8 cellular contexts compared by ENCODE assay signal in the genomic region with DNA sequence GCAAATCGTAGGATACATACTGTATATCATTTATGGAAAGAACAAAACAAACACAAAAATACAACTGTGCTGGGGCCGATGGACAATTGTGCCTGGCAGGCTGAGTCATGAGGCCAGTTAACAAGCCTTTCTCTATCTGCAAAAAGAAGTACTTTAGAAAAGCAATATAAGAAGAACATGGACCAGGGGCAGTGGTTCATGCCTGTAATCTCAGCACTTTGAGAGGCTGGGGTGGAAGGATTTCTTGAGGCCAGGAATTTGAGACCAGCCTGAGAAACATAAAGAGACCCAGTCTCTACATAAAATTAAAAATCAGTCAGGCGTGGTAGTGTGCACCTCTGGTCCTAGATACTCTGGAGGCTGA. TPM values are rescaled to one million over a fixed set of nuclear protein-coding genes. Genes with fewer than 3 reads are reported as not detected.
DNase-seq lines count a peak whose midpoint lies in the region; ATAC-seq and TF ChIP-seq lines count a peak whose summit lies in the region.

No MANE protein-coding gene starts in this region.

- H3K4me2 ChIP-seq in HCT116 (ENCODE audit: low read length): peak overlapping the region; percentile 76

- H3K4me3 Mint-ChIP-seq in WTC11: no peak overlapping the region
- H3K4me3 Mint-ChIP-seq in stimulated activated effector memory CD8-positive, alpha-beta T cell treated with anti-CD3 and anti-CD28 coated beads, Interleukin-12 subunit alpha, Interleukin-12 subunit beta, amount 100 ng/mL, for 72 hours: peak overlapping the region; percentile 44

- no peaks in the 10 kb centered on the region for H3K27me3 ChIP-seq in HCT116 (ENCODE audit: insufficient read depth, low read length)

- peaks cover 21 to 33% of the 10 kb centered on the region in 2 experiments for H3K4me1 ChIP-seq in HCT116 (ENCODE audit: control insufficient read depth in 1 of 2, insufficient read depth in 2 of 2, low read length in 2 of 2)

- no peaks in the 10 kb centered on the region for H3K9me2 ChIP-seq in HCT116 (ENCODE audit: insufficient read depth)

- H2AFZ ChIP-seq in HCT116 (ENCODE audit: low read depth, low read length, poor library complexity, severe bottlenecking): peak overlapping the region; percentile 70

- H3K36me3 Mint-ChIP-seq in WTC11: no peaks in the 10 kb centered on the region
- H3K36me3 Mint-ChIP-seq in stimulated activated effector memory CD8-positive, alpha-beta T cell treated with anti-CD3 and anti-CD28 coated beads, Interleukin-12 subunit alpha, Interleukin-12 subunit beta, amount 100 ng/mL, for 72 hours: peaks cover 21% of the 10 kb centered on the region

- H3K9ac ChIP-seq in HCT116 (ENCODE audit: low read length): peak overlapping the region; percentile 48

- H3K4me3 ChIP-seq in HCT116 (replicated peaks in 1 of 2; ENCODE audit: low read depth in 1 of 2, low read length in 2 of 2): peak overlapping the region; percentile 24 to 29

- no peaks in the 10 kb centered on the region for H3K79me2 ChIP-seq in HCT116 (ENCODE audit: insufficient read depth, low read length)

- TF ChIP-seq POLR2A in HCT116 (IDR thresholded peaks at IDR 0.05; ENCODE audit: borderline replicate concordance, extremely low read depth, insufficient read depth, insufficient read length): no peak

- TF ChIP-seq RAD21 in HCT116 (IDR thresholded peaks at IDR 0.05; ENCODE audit: low read depth): no peak

- no peaks in the 10 kb centered on the region for H3K36me3 ChIP-seq in HCT116 (ENCODE audit: control insufficient read depth in 1 of 2, insufficient read depth in 2 of 2, low read length in 2 of 2)

- intact Hi-C loops in HCT116 (cut with micrococcal nuclease): loop anchor here (2.0 kb wide), 1 partner anchor 40 kb away; a partner anchor contains a TSS

- H3K4me1 Mint-ChIP-seq in WTC11: peaks cover 30% of the 10 kb centered on the region
- H3K4me1 Mint-ChIP-seq in stimulated activated effector memory CD8-positive, alpha-beta T cell treated with anti-CD3 and anti-CD28 coated beads, Interleukin-12 subunit alpha, Interleukin-12 subunit beta, amount 100 ng/mL, for 72 hours: peaks cover 49% of the 10 kb centered on the region

- H3K27me3 Mint-ChIP-seq in WTC11 (ENCODE audit: low read depth): no peaks in the 10 kb centered on the region; the same call in 1 of the 2 replicates

- CTCF ChIA-PET in HCT116 (lab: Charles Lee) (no interaction called here), WTC11 (lab: Charles Lee) (no interaction called here)

- TSS peak; percentile 48 for BruUV-seq in HCT116 (replicated peaks; lab: Mats Ljungman, UMichigan)

- RAD21 ChIA-PET in HCT116 (lab: Charles Lee; ENCODE audit: low non-redundant PET in 1 of 2, low total read pairs in 2 of 2, uncharacterized antibody in 2 of 2, unreplicated experiment in 2 of 2): no interaction called here

- ATAC-seq in HCT116 (peak; percentile 43), WTC11 (no peak), HG03378 (IDR thresholded peaks at IDR 0.05; ENCODE audit: unreplicated experiment) (no peak)
- no peak for ATAC-seq in stimulated activated effector memory CD8-positive, alpha-beta T cell treated with anti-CD3 and anti-CD28 coated beads, Interleukin-12 subunit alpha, Interleukin-12 subunit beta, amount 100 ng/mL, for 72 hours

- H3K27ac Mint-ChIP-seq in WTC11: peak overlapping the region; percentile 25
- H3K27ac Mint-ChIP-seq in stimulated activated effector memory CD8-positive, alpha-beta T cell treated with anti-CD3 and anti-CD28 coated beads, Interleukin-12 subunit alpha, Interleukin-12 subunit beta, amount 100 ng/mL, for 72 hours: peak overlapping the region; percentile 88

- no peaks in the 10 kb centered on the region for H3K9me3 Mint-ChIP-seq in WTC11
- no peaks in the 10 kb centered on the region for H3K9me3 Mint-ChIP-seq in stimulated activated effector memory CD8-positive, alpha-beta T cell treated with anti-CD3 and anti-CD28 coated beads, Interleukin-12 subunit alpha, Interleukin-12 subunit beta, amount 100 ng/mL, for 72 hours

- H4K20me1 ChIP-seq in HCT116 (ENCODE audit: insufficient read depth): no peaks in the 10 kb centered on the region

- H3K9me3 ChIP-seq in HCT116 (ENCODE audit: control insufficient read depth in 1 of 2, insufficient read depth in 1 of 2, low read depth in 1 of 2, low read length in 2 of 2): no peaks in the 10 kb centered on the region

- DNase-seq in HCT116 (ENCODE audit: low read depth, low spot score) (no peak), WTC11 (ENCODE audit: low spot score) (no peak), globus pallidus (ENCODE audit: low spot score) (peak; percentile 37), Kasumi-1 (lab: John Stamatoyannopoulos, UW) (no peak), T1000 (lab: John Stamatoyannopoulos, UW) (no peak), UCSD-AML1 (lab: John Stamatoyannopoulos, UW; ENCODE audit: unreplicated experiment) (no peak)
- no peak for DNase-seq in stimulated activated effector memory CD8-positive, alpha-beta T cell treated with anti-CD3 and anti-CD28 coated beads, Interleukin-12 subunit alpha, Interleukin-12 subunit beta, amount 100 ng/mL, for 72 hours (ENCODE audit: low spot score in 2 of 2)

- no peak for TF ChIP-seq CTCF in HCT116 (IDR thresholded peaks at IDR 0.05 in 2 of 3, conservative IDR thresholded peaks at IDR 0.05 in 1 of 3; ENCODE audit: borderline replicate concordance in 1 of 3, insufficient read depth in 1 of 3, low read depth in 2 of 3, low read length in 2 of 3)
- TF ChIP-seq CTCF in WTC11 (IDR thresholded peaks at IDR 0.05): no peak

- POLR2A ChIA-PET in HCT116 (lab: Charles Lee) (no interaction called here), WTC11 (lab: Charles Lee) (no interaction called here)

- peak overlapping the region; percentile 76 for H3K27ac ChIP-seq in HCT116 (ENCODE audit: low read depth, low read length)

TF ChIP-seq in HCT116, 20 proteins besides CTCF, POLR2A, EP300 and RAD21:
- TF ChIP-seq SIN3A (IDR thresholded peaks at IDR 0.05; ENCODE audit: low read depth) (0 out of 2 replicates have a peak, but pooled peaks have one; percentile 16), EGR1 (IDR thresholded peaks at IDR 0.05; ENCODE audit: low read depth) (no peak)

TF ChIP-seq in WTC11, 78 proteins besides CTCF, POLR2A, EP300 and RAD21:
- TF ChIP-seq SMAD4 (CRISPR knock-in tag; IDR thresholded peaks at IDR 0.05): no peak
- TF ChIP-seq TP53 (CRISPR knock-in tag; IDR thresholded peaks at IDR 0.05): no peak
- no peak for TF ChIP-seq ETV6 (CRISPR knock-in tag; IDR thresholded peaks at IDR 0.05)
- TF ChIP-seq, protein P1, sequence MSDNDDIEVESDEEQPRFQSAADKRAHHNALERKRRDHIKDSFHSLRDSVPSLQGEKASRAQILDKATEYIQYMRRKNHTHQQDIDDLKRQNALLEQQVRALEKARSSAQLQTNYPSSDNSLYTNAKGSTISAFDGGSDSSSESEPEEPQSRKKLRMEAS (CRISPR knock-in tag; IDR thresholded peaks at IDR 0.05): no peak
- TF ChIP-seq, protein P2, sequence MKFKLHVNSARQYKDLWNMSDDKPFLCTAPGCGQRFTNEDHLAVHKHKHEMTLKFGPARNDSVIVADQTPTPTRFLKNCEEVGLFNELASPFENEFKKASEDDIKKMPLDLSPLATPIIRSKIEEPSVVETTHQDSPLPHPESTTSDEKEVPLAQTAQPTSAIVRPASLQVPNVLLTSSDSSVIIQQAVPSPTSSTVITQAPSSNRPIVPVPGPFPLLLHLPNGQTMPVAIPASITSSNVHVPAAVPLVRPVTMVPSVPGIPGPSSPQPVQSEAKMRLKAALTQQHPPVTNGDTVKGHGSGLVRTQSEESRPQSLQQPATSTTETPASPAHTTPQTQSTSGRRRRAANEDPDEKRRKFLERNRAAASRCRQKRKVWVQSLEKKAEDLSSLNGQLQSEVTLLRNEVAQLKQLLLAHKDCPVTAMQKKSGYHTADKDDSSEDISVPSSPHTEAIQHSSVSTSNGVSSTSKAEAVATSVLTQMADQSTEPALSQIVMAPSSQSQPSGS (CRISPR knock-in tag; IDR thresholded peaks at IDR 0.05; ENCODE audit: borderline replicate concordance, low read depth): no peak

RNA-seq across cellular contexts. Expression of a gene that starts 13.8 kb away (rescaled TPM):
- total RNA-seq in HCT116 (2021; ENCODE audit: unreplicated experiment): 0.25 TPM
- 0.13 and 0.27 TPM in 2 replicates for polyA plus RNA-seq in HCT116 (2012)
- 0.23 to 0.34 TPM (median 0.28 TPM) in 3 replicates for total RNA-seq in WTC11 (2021)

RNA-seq across cellular contexts. Expression of a gene that starts 20.9 kb away (rescaled TPM):
- total RNA-seq in HCT116 (2021; ENCODE audit: unreplicated experiment) (0.54 TPM), WTC11 (2021) (0.98 to 1.3 TPM (median 1.1 TPM) in 3 replicates)
- 0.65 and 0.79 TPM in 2 replicates for polyA plus RNA-seq in HCT116 (2012)

RNA-seq across cellular contexts. Expression of a gene that starts 39.5 kb away (rescaled TPM):
- total RNA-seq in HCT116 (2021; ENCODE audit: unreplicated experiment): 12.1 TPM
- polyA plus RNA-seq in HCT116 (2012): 11.2 and 13.0 TPM in 2 replicates
- total RNA-seq in WTC11 (2021): 12.8 to 14.3 TPM (median 13.8 TPM) in 3 replicates

RNA-seq across cellular contexts. Expression of a gene that starts 47.0 kb away (rescaled TPM):
- total RNA-seq in HCT116 (2021; ENCODE audit: unreplicated experiment) (128 TPM), WTC11 (2021) (4.0 to 6.1 TPM (median 4.5 TPM) in 3 replicates)
- polyA plus RNA-seq in HCT116 (2012): 91.2 and 100 TPM in 2 replicates

RNA-seq across cellular contexts. Expression of a gene that starts 55.6 kb away (rescaled TPM):
- total RNA-seq in HCT116 (2021; ENCODE audit: unreplicated experiment) (118 TPM), WTC11 (2021) (97.6 to 108 TPM (median 100 TPM) in 3 replicates)
- polyA plus RNA-seq in HCT116 (2012): 150 and 159 TPM in 2 replicates
